Comparison of ENCODE assay signal across 10 cellular contexts in the genomic region with DNA sequence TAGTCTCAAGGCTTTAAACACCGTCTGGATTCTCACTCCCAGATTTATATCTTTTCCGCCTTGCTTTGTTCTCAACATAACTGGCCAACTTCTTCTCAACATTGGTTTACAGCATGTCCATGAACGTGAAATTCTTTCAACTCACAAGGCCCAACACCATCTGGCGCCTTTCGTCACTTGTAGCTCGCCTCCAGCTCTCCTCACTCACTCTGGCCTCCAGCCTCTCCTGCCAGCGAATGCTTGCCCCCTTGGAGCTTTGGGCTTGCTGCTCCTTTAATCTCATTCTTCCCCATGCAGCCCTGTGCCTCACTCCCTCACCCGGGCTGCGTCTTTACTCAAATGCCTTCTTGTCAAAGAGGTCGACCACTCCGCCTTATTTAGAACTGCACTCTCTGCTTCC.
"Had no signal": no experiment of that assay in that cellular context is flagged by ENCODE, and none has a peak within 500 bp of the region (broad histone marks: within the 10 kb centered on the region; RNA-seq: fewer than 3 reads in every experiment).

No MANE protein-coding gene starts in this region.

- ATAC-seq: GM23338, HCT116 had no signal

- H3K4me3 ChIP-seq: GM23248, GM23338, HAP-1 had no signal

- H3K4me3 Mint-ChIP-seq: GM23338, H9, HFFc6 had no signal

- H2AFZ ChIP-seq: GM23248, GM23338 had no signal

- H3K9me3 ChIP-seq: HAP-1 had no signal

- H3K27ac ChIP-seq: GM23248 had no signal

- H3K4me2 ChIP-seq: GM23338 had no signal

- FAIRE-seq: H54 had no signal

- H3K36me3 ChIP-seq: HAP-1 had no signal

- H3K4me1 ChIP-seq: HAP-1 had no signal

- H3K9ac ChIP-seq: GM23248 had no signal

- DNase-seq: GM23248, GOT3, H7, H9, HCEC 1CT, HFFc6 had no signal

- H3K27ac Mint-ChIP-seq: GM23338, H9, HFFc6 had no signal
